ENCODE assay signal across 22 cellular contexts in genomic region chr13:63446329-63446728, GRCh38.
"Had no signal": no experiment of that assay in that cellular context is flagged by ENCODE, and none has a peak within 500 bp of the region (broad histone marks: within the 10 kb centered on the region; RNA-seq: fewer than 3 reads in every experiment).

No MANE protein-coding gene starts in this region.

- H3K9me3 ChIP-seq: gastrocnemius medialis, neutrophil, right atrium auricular region, sigmoid colon, testis, tibial nerve, upper lobe of right lung, vagina had no signal

- H3K27ac ChIP-seq: dorsolateral prefrontal cortex, gastrocnemius medialis, heart right ventricle, neutrophil, right atrium auricular region, sigmoid colon, skin epidermis, testis, tibial nerve, upper lobe of right lung, vagina had no signal

- H3K9me3 Mint-ChIP-seq: stimulated activated naive CD8-positive, alpha-beta T cell treated with anti-CD3 and anti-CD28 coated beads, Interleukin-15, amount 100 ng/mL, for 72 hours had no signal

- H3K27me3 Mint-ChIP-seq: naive thymus-derived CD4-positive, alpha-beta T cell; stimulated activated naive B cell treated with anti-CD40 and anti-IgM and Interleukin-4, amounts not matched to agents 10 μg/mL and 1 μg/mL and 100 μg/mL, for 72 hours; stimulated activated naive CD8-positive, alpha-beta T cell treated with anti-CD3 and anti-CD28 coated beads, Interleukin-15, amount 100 ng/mL, for 72 hours had no signal

- ATAC-seq: esophagus mucosa; gastrocnemius medialis; heart right ventricle; naive thymus-derived CD4-positive, alpha-beta T cell; stimulated activated naive B cell treated with anti-CD40 and anti-IgM and Interleukin-4, amounts not matched to agents 10 μg/mL and 1 μg/mL and 100 μg/mL, for 72 hours; stimulated activated naive CD8-positive, alpha-beta T cell treated with anti-CD3 and anti-CD28 coated beads, Interleukin-15, amount 100 ng/mL, for 72 hours; upper lobe of right lung had no signal

- H3K27ac Mint-ChIP-seq: naive thymus-derived CD4-positive, alpha-beta T cell; stimulated activated naive B cell treated with anti-CD40 and anti-IgM and Interleukin-4, amounts not matched to agents 10 μg/mL and 1 μg/mL and 100 μg/mL, for 72 hours; stimulated activated naive CD8-positive, alpha-beta T cell treated with anti-CD3 and anti-CD28 coated beads, Interleukin-15, amount 100 ng/mL, for 72 hours had no signal

- H3K36me3 Mint-ChIP-seq: naive thymus-derived CD4-positive, alpha-beta T cell; stimulated activated naive B cell treated with anti-CD40 and anti-IgM and Interleukin-4, amounts not matched to agents 10 μg/mL and 1 μg/mL and 100 μg/mL, for 72 hours had no signal

- H3K4me1 ChIP-seq: gastrocnemius medialis, heart right ventricle, right atrium auricular region, sigmoid colon, testis, tibial nerve, upper lobe of right lung, vagina had no signal

- H3K4me3 Mint-ChIP-seq: naive thymus-derived CD4-positive, alpha-beta T cell; stimulated activated naive B cell treated with anti-CD40 and anti-IgM and Interleukin-4, amounts not matched to agents 10 μg/mL and 1 μg/mL and 100 μg/mL, for 72 hours; stimulated activated naive CD8-positive, alpha-beta T cell treated with anti-CD3 and anti-CD28 coated beads, Interleukin-15, amount 100 ng/mL, for 72 hours had no signal

- FAIRE-seq: endometrium had no signal

- H3K4me1 Mint-ChIP-seq: naive thymus-derived CD4-positive, alpha-beta T cell; stimulated activated naive B cell treated with anti-CD40 and anti-IgM and Interleukin-4, amounts not matched to agents 10 μg/mL and 1 μg/mL and 100 μg/mL, for 72 hours; stimulated activated naive CD8-positive, alpha-beta T cell treated with anti-CD3 and anti-CD28 coated beads, Interleukin-15, amount 100 ng/mL, for 72 hours had no signal

- H3K27me3 ChIP-seq: dorsolateral prefrontal cortex, gastrocnemius medialis, heart right ventricle, neutrophil, right atrium auricular region, sigmoid colon, testis, tibial nerve, upper lobe of right lung, vagina had no signal

- H3K36me3 ChIP-seq: gastrocnemius medialis, heart right ventricle, neutrophil, right atrium auricular region, sigmoid colon, tibial nerve, upper lobe of right lung, vagina had no signal

- H3K4me3 ChIP-seq: dorsolateral prefrontal cortex, gastrocnemius medialis, heart right ventricle, right atrium auricular region, sigmoid colon, skin epidermis, testis, tibial nerve, upper lobe of right lung, vagina had no signal

- DNase-seq: dorsolateral prefrontal cortex; effector CD8-positive, alpha-beta T cell; gastrocnemius medialis; heart right ventricle; hypothalamus; kidney glomerular epithelial cell; naive thymus-derived CD4-positive, alpha-beta T cell; posterior cingulate gyrus; sigmoid colon; stimulated activated CD4-positive, alpha-beta T cell treated with anti-CD3 and anti-CD28 coated beads, Interleukin-2, amount 100 ng/mL, for 24 hours; stimulated activated CD4-positive, alpha-beta T cell treated with anti-CD3 and anti-CD28 coated beads, Interleukin-4, amount 100 ng/mL, for 4 hours; stimulated activated naive B cell treated with anti-CD40 and anti-IgM and Interleukin-4, amounts not matched to agents 10 μg/mL and 1 μg/mL and 100 μg/mL, for 72 hours; stimulated activated naive CD8-positive, alpha-beta T cell treated with anti-CD3 and anti-CD28 coated beads, Interleukin-15, amount 100 ng/mL, for 72 hours; testis; upper lobe of right lung had no signal
